9 cellular contexts compared by ENCODE assay signal in genomic region chrX:131821945-131822622, GRCh38.
DNase-seq lines count a peak whose midpoint lies in the region; ATAC-seq and TF ChIP-seq lines count a peak whose summit lies in the region.
"Had no signal": no experiment of that assay in that cellular context is flagged by ENCODE, and none has a peak within 500 bp of the region (broad histone marks: within the 10 kb centered on the region; RNA-seq: fewer than 3 reads in every experiment).

No MANE protein-coding gene starts in this region.

- peak overlapping the region; percentile 87; the same call in 1 of the 2 replicates for H3K27ac Mint-ChIP-seq in HFFc6

- BruUV-seq in OCI-LY7 (replicated peaks; lab: Mats Ljungman, UMichigan) = no TSS peak

- ATAC-seq in left lung (peak; percentile 99), GM18868 (IDR thresholded peaks at IDR 0.05; ENCODE audit: unreplicated experiment) (no peak)

- H2AFZ ChIP-seq in OCI-LY7 (ENCODE audit: low read length) = no peak overlapping the region

- peaks cover 28% of the 10 kb centered on the region; the same call in 1 of the 2 replicates for H3K4me1 Mint-ChIP-seq in HFFc6 (ENCODE audit: low read depth)

- POLR2A ChIA-PET in OCI-LY7 (lab: Charles Lee) = no interaction called here

- H3K27ac ChIP-seq in left lung (peak overlapping the region; percentile 41 to 65), OCI-LY7 (ENCODE audit: low read depth, low read length, poor library complexity, severe bottlenecking) (no peak overlapping the region)
- H3K27ac ChIP-seq: cardiac muscle cell had no signal

- no peaks in the 10 kb centered on the region for H3K9me2 ChIP-seq in OCI-LY7 (ENCODE audit: insufficient read depth, low read length)

- intact Hi-C loops in left lung (cut with DNase I) = no loop called here
- intact Hi-C loops in OCI-LY7 (cut with micrococcal nuclease; ENCODE audit: unreplicated experiment) = no loop called here

- H3K36me3 ChIP-seq in GM06990 (ENCODE audit: control insufficient read depth, insufficient read depth, low read length) (no peaks in the 10 kb centered on the region), left lung (no peaks in the 10 kb centered on the region), OCI-LY7 (ENCODE audit: insufficient read depth, low read length) (no peaks in the 10 kb centered on the region)

- CTCF ChIA-PET in OCI-LY7 (lab: Charles Lee; ENCODE audit: unreplicated experiment) = no interaction called here

- H3K9me3 ChIP-seq in left lung (no peaks in the 10 kb centered on the region), OCI-LY7 (ENCODE audit: low read length) (no peaks in the 10 kb centered on the region)

- peak overlapping the region; percentile 77; the same call in 1 of the 2 replicates for H3K4me3 Mint-ChIP-seq in HFFc6

- TF ChIP-seq CTCF in GM06990 (IDR thresholded peaks at IDR 0.05; ENCODE audit: insufficient read depth, low read length, poor library complexity, severe bottlenecking) (peak; percentile 29), HFFc6 (IDR thresholded peaks at IDR 0.05) (peak; percentile 30; the same call in 1 of the 2 replicates), left lung (IDR thresholded peaks at IDR 0.05) (peak in 1 of 2 donors; percentile 18), OCI-LY7 (conservative IDR thresholded peaks at IDR 0.05; ENCODE audit: low read length) (no peak)

- DNase-seq in GM06990 (ENCODE audit: extremely low read depth, insufficient read length) = peak; percentile 67
- no peak for DNase-seq in HFFc6
- peak; percentile 69 for DNase-seq in activated CD8-positive, alpha-beta memory T cell treated with anti-CD3 and anti-CD28 coated beads, Interleukin-2, amount 50 U/mL, for 4 hours
- DNase-seq in left lung = peak in 1 of 2 donors; percentile 68
- DNase-seq in OCI-LY7 (ENCODE audit: low spot score) = no peak
- DNase-seq in SIG-M5 (lab: John Stamatoyannopoulos, UW) = no peak
- DNase-seq in NCI-H510A (lab: John Stamatoyannopoulos, UW) = no peak

- H3K4me2 ChIP-seq in OCI-LY7 (ENCODE audit: low read length) = no peak overlapping the region

- H3K27me3 Mint-ChIP-seq in HFFc6 (ENCODE audit: insufficient read depth) = no peaks in the 10 kb centered on the region; the same call in 1 of the 2 replicates

- no peaks in the 10 kb centered on the region for H3K79me2 ChIP-seq in OCI-LY7 (ENCODE audit: insufficient read depth, low read depth, low read length)

- H3K4me1 ChIP-seq in left lung (peaks cover 0 to 3% of the 10 kb centered on the region in 2 donors), OCI-LY7 (ENCODE audit: insufficient read depth, low read length, poor library complexity, severe bottlenecking) (no peaks in the 10 kb centered on the region)

- H3K4me3 ChIP-seq in GM06990 (replicated peaks; ENCODE audit: low read depth, low read length) (peak overlapping the region; percentile 56), left lung (peak overlapping the region in 1 of 2 donors; percentile 26), OCI-LY7 (ENCODE audit: low read depth, low read length, poor library complexity, severe bottlenecking) (no peak overlapping the region)
- H3K4me3 ChIP-seq: cardiac muscle cell had no signal

- no peaks in the 10 kb centered on the region for H3K36me3 Mint-ChIP-seq in HFFc6 (ENCODE audit: low read depth)

- H3K27me3 ChIP-seq in GM06990 (replicated peaks; ENCODE audit: control insufficient read depth, insufficient read depth, low read length) (no peaks in the 10 kb centered on the region), left lung (no peaks in the 10 kb centered on the region)
- H3K27me3 ChIP-seq: cardiac muscle cell had no signal

- no peaks in the 10 kb centered on the region for H3K9me3 Mint-ChIP-seq in HFFc6

- H4K20me1 ChIP-seq in OCI-LY7 (ENCODE audit: insufficient read depth, low read length) = no peaks in the 10 kb centered on the region

Comparison
In these comparisons a context has a peak if more than half of its experiments do, and no peak if none do; other contexts are left out.
1. DNase-seq: peak in GM06990 (single experiment) and activated CD8-positive, alpha-beta memory T cell treated with anti-CD3 and anti-CD28 coated beads, Interleukin-2, amount 50 U/mL, for 4 hours (single experiment); none in HFFc6 (single experiment), OCI-LY7 (single experiment), SIG-M5 (single experiment) and NCI-H510A (single experiment).